ENCODE assay signal across 8 cellular contexts in the genomic region with DNA sequence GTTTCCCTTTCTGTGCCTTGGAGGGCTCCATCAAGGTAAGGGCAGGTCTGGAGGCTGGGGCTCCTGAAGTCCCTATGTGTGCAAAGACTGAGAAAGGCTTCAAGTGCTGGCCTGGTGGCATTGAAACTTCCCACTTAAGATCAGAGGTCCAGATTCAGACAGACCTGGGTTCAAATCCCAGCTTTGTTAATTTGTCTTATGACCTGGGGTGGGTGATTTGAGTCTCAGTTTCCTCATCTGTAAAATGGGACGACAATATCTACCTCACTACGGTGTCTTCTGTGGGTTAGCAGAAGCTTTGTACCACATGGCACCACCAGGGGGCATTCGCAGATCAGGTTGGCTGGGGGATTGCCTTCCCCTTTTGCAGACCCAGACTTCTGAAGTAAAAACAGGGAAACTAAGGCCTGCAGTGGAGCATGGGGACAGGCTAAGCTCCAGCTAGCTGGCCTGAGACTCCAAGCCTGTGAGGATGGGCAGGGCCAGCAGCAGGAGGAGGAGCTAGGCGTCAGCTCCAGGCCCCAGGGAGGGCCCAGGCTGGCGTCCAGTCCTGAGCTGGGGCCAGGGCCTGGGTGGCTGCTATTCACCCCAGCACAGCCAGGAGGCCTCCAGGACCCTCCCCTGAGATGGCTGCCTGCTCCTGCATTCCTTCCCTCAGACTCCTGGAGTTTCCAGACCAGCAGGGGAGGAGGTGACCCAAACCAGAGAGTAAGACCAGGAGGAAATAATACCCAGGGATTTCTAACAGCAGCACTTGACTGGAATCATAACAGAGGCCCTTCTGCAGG. TPM values are rescaled to one million over a fixed set of nuclear protein-coding genes. Genes with fewer than 3 reads are reported as not detected.
A peak's percentile ranks its signal among the peaks of the same experiment; 100 is the strongest.
DNase-seq lines count a peak whose midpoint lies in the region; ATAC-seq and TF ChIP-seq lines count a peak whose summit lies in the region.

No MANE protein-coding gene starts in this region.

- H3K27ac Mint-ChIP-seq in neural crest cell (ENCODE audit: unreplicated experiment), result peak overlapping the region; percentile 78

- no peaks in the 10 kb centered on the region for H3K9me3 Mint-ChIP-seq in neural crest cell

- peak; percentile 35 for ATAC-seq in stimulated activated naive CD8-positive, alpha-beta T cell treated with anti-CD3 and anti-CD28 coated beads, Interleukin-15, Interleukin-2, amounts not matched to agents 100 U/mL and 50 U/mL, for 24 hours
- no peak for ATAC-seq in GM21526 (IDR thresholded peaks at IDR 0.05; ENCODE audit: low FRiP score, unreplicated experiment)

- no peak overlapping the region for H3K27ac ChIP-seq in SJCRH30

- DNase-seq in D341Med (ENCODE audit: low spot score) (peak; percentile 77), HuH-7 (ENCODE audit: low spot score) (peak; percentile 96), SJCRH30 (peak; percentile 81 to 87), foreskin melanocyte (peak; percentile 74), neural crest cell (ENCODE audit: low read depth, low spot score) (peak; percentile 67)
- DNase-seq in activated naive CD4-positive, alpha-beta T cell treated with Interleukin-2 at 50 U/mL for 16 hours, result peak; percentile 91
- DNase-seq in stimulated activated naive CD8-positive, alpha-beta T cell treated with anti-CD3 and anti-CD28 coated beads, Interleukin-15, Interleukin-2, amounts not matched to agents 100 U/mL and 50 U/mL, for 24 hours, result peak; percentile 91

- no peak overlapping the region for H3K4me3 ChIP-seq in SJCRH30

- H3K4me3 Mint-ChIP-seq in neural crest cell, result peak overlapping the region; percentile 94

- H3K9me3 ChIP-seq in SJCRH30 (replicated peaks), result no peaks in the 10 kb centered on the region

- peak; percentile 82 for TF ChIP-seq CTCF in neural crest cell (conservative IDR thresholded peaks at IDR 0.05)

- peaks cover 23% of the 10 kb centered on the region for H3K4me1 ChIP-seq in SJCRH30

- no peaks in the 10 kb centered on the region for H3K36me3 Mint-ChIP-seq in neural crest cell (ENCODE audit: low read depth)

- H3K27me3 Mint-ChIP-seq in neural crest cell (ENCODE audit: low read depth), result peaks cover 3% of the 10 kb centered on the region

- no peaks in the 10 kb centered on the region for H3K27me3 ChIP-seq in SJCRH30

- H3K36me3 ChIP-seq in SJCRH30, result no peaks in the 10 kb centered on the region

- H3K4me1 Mint-ChIP-seq in neural crest cell, result peaks cover 16% of the 10 kb centered on the region

RNA-seq across cellular contexts. Expression of a gene that starts 1.5 kb away (rescaled TPM):
- total RNA-seq in SJCRH30 (2014; rRNA removed; shearing (Covaris generic)), result 1.2 and 2.1 TPM in 2 replicates
- 6.2 and 8.7 TPM in 2 replicates for total RNA-seq in neural crest cell

RNA-seq across cellular contexts. Expression of a gene that starts 21.2 kb away (rescaled TPM):
- not detected in 2 replicates for total RNA-seq in SJCRH30 (2014; rRNA removed; shearing (Covaris generic))
- not detected in 2 replicates for total RNA-seq in neural crest cell

RNA-seq across cellular contexts. Expression of a gene that starts 38.9 kb away (rescaled TPM):
- total RNA-seq in SJCRH30 (2014; rRNA removed; shearing (Covaris generic)), result 4.8 and 5.8 TPM in 2 replicates
- 8.2 and 8.5 TPM in 2 replicates for total RNA-seq in neural crest cell

RNA-seq across cellular contexts. Expression of a gene that starts 41.3 kb away (rescaled TPM):
- total RNA-seq in SJCRH30 (2014; rRNA removed; shearing (Covaris generic)), result 1.1 and 1.7 TPM in 2 replicates
- total RNA-seq in neural crest cell, result 0.57 and 1.1 TPM in 2 replicates
